ENCODE assay signal across 1 cellular context in genomic region chr5:10719965-10720364, GRCh38.
TF ChIP-seq lines count a peak whose summit lies in the region.

No MANE protein-coding gene starts in this region.

TF ChIP-seq in A549, 52 proteins besides CTCF, POLR2A, EP300 and RAD21 (continued from another document):
- TF ChIP-seq ELK1 (IDR thresholded peaks at IDR 0.05; ENCODE audit: low read depth, low read length), result no peak
- no peak for TF ChIP-seq ESRRA (IDR thresholded peaks at IDR 0.05; ENCODE audit: borderline replicate concordance, low read length)
- no peak for TF ChIP-seq ZFP36 (IDR thresholded peaks at IDR 0.05; ENCODE audit: borderline replicate concordance, partially characterized antibody)
- no peak for TF ChIP-seq FOXS1 (CRISPR knock-in tag; IDR thresholded peaks at IDR 0.05)
- no peak for TF ChIP-seq SREBF2 (IDR thresholded peaks at IDR 0.05)
- no peak for TF ChIP-seq BCL3 (IDR thresholded peaks at IDR 0.05)
- no peak for TF ChIP-seq EHMT2 (IDR thresholded peaks at IDR 0.05; ENCODE audit: low read depth)
- TF ChIP-seq BHLHE40 (IDR thresholded peaks at IDR 0.05; ENCODE audit: low read depth, low read length), result no peak
- no peak for TF ChIP-seq HOXA7 (CRISPR knock-in tag; IDR thresholded peaks at IDR 0.05)
- no peak for TF ChIP-seq RCOR1 (IDR thresholded peaks at IDR 0.05; ENCODE audit: low read depth, low read length)
- TF ChIP-seq CHD4 (IDR thresholded peaks at IDR 0.05; ENCODE audit: borderline replicate concordance), result no peak
- TF ChIP-seq HEYL (CRISPR knock-in tag; IDR thresholded peaks at IDR 0.05), result no peak
- TF ChIP-seq KDM1A (IDR thresholded peaks at IDR 0.05; ENCODE audit: low read depth), result no peak
